Comparison of ENCODE assay signal across 16 cellular contexts in the genomic region with DNA sequence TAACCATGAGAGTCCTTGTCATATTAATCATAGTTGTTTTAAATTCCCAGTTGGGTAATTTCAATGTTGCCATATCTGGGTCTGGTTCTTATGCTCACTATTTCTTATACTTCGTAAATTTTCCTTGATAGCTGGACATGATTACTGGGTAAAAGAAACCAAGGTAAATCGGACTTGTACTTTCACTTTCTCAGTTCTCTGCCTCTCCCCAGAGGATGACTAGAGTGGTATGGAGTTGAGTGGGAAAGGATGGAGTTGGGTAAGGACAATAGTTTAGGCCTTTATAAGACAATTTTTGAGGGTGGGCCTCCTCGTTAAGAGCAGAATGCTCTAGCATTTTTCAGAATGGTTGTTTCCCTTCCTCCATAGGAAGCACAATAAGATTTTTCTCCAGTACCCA.
DNase-seq lines count a peak whose midpoint lies in the region; ATAC-seq and TF ChIP-seq lines count a peak whose summit lies in the region.
"Had no signal": no experiment of that assay in that cellular context is flagged by ENCODE, and none has a peak within 500 bp of the region (broad histone marks: within the 10 kb centered on the region; RNA-seq: fewer than 3 reads in every experiment).

No MANE protein-coding gene starts in this region.

- H3K4me3 ChIP-seq in AG10803 (ENCODE audit: low read length): peak overlapping the region; percentile 1; the same call in 1 of the 2 replicates
- 0 out of 2 replicates have a peak overlapping the region, but pooled peaks have one; percentile 3 for H3K4me3 ChIP-seq in SJSA1

- peak; percentile 2 for DNase-seq in AG10803 (ENCODE audit: low read depth)
- DNase-seq in LoVo (ENCODE audit: low spot score): peak; percentile 41
- no peak for DNase-seq in SJSA1 (ENCODE audit: low read depth in 1 of 2, low spot score in 2 of 2)
- DNase-seq in hepatic stellate cell (ENCODE audit: low spot score): peak; percentile 3
- DNase-seq in GM10266 (ENCODE audit: extremely low spot score): no peak
- DNase-seq in mesenteric fat pad (ENCODE audit: low spot score): no peak
- no peak for DNase-seq in DMS153 (lab: John Stamatoyannopoulos, UW)
- DNase-seq: CD4-positive, alpha-beta memory T cell; GF-D8; GOT3; Kasumi-1; NCI-H187 treated with DMSO at 0.1 percent for 48 hours; NCI-H748 treated with DMSO at 0.1 percent for 48 hours; SHP77 treated with DMSO at 0.1 percent for 48 hours; T-helper 17 cell had no signal

- no peak for ATAC-seq in HG03457 (IDR thresholded peaks at IDR 0.05; ENCODE audit: unreplicated experiment)
- ATAC-seq: T-helper 17 cell had no signal

- TF ChIP-seq CTCF in AG10803 (conservative IDR thresholded peaks at IDR 0.05; ENCODE audit: low read length) (no peak), GM10266 (IDR thresholded peaks at IDR 0.05; ENCODE audit: control insufficient read depth, insufficient read depth, low read depth, missing control alignments) (no peak)

- H3K36me3 ChIP-seq in SJSA1: no peaks in the 10 kb centered on the region

- no peak overlapping the region for H3K27ac ChIP-seq in SJSA1

- H3K9me3 ChIP-seq in SJSA1 (replicated peaks): no peaks in the 10 kb centered on the region

- H3K4me1 ChIP-seq in SJSA1 (replicated peaks): peaks cover 14% of the 10 kb centered on the region

- no peaks in the 10 kb centered on the region for H3K27me3 ChIP-seq in SJSA1 (replicated peaks)

Comparison
In these comparisons a context has a peak if more than half of its experiments do, and no peak if none do; other contexts are left out.
1. DNase-seq: peak in AG10803 (single experiment), LoVo (single experiment) and hepatic stellate cell (single experiment); none in SJSA1 (0 of 2), GM10266 (single experiment), mesenteric fat pad (single experiment) and DMS153 (single experiment).